ENCODE assay signal across 16 cellular contexts in the genomic region with DNA sequence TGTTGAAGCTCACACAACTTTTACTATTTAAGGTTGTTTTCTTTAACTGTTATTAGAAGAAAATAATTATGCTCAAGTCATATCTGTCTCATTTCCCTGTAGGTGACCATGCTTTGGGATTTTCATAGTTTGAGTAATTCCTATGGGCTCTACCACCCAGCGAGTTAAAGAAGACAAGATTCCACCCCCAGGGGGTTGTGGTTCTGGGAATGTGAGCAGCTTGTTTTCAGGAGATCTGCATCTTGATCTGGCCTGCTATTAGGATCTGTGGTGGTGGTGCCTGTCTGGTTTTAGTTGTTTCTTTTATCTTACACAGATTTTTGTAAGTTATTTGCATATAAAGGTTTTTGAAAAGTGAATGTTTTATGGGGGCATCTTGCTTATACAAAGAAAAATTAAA. TPM values are rescaled to one million over a fixed set of nuclear protein-coding genes. Genes with fewer than 3 reads are reported as not detected.
A peak's percentile ranks its signal among the peaks of the same experiment; 100 is the strongest.
DNase-seq lines count a peak whose midpoint lies in the region; ATAC-seq and TF ChIP-seq lines count a peak whose summit lies in the region.
"Had no signal": no experiment of that assay in that cellular context is flagged by ENCODE, and none has a peak within 500 bp of the region (broad histone marks: within the 10 kb centered on the region; RNA-seq: fewer than 3 reads in every experiment).

No MANE protein-coding gene starts in this region.

- H4K8ac ChIP-seq in trophoblast cell (ENCODE audit: low read depth, low read length): no peak overlapping the region

- no peak overlapping the region for H4K12ac ChIP-seq in trophoblast cell (ENCODE audit: low read depth, low read length)

- H2BK5ac ChIP-seq in trophoblast cell (ENCODE audit: low read depth, low read length, poor library complexity): no peak overlapping the region

- H3K9me3 ChIP-seq in trophoblast cell (ENCODE audit: insufficient read depth, low read depth, low read length): no peaks in the 10 kb centered on the region
- H3K9me3 ChIP-seq: sigmoid colon had no signal

- H3K18ac ChIP-seq in trophoblast cell (ENCODE audit: low read length): no peak overlapping the region

- H3K4me3 ChIP-seq in fibroblast of mammary gland (ENCODE audit: control insufficient read depth, low read depth, low read length) (no peak overlapping the region), trophoblast cell (ENCODE audit: low read depth, low read length) (no peak overlapping the region)
- H3K4me3 ChIP-seq: left ventricle myocardium inferior, sigmoid colon had no signal

- peaks cover 0 to 4% of the 10 kb centered on the region in 2 experiments for H3K4me1 ChIP-seq in trophoblast cell (ENCODE audit: control insufficient read depth in 1 of 2, insufficient read depth in 2 of 2, low read length in 2 of 2)
- H3K4me1 ChIP-seq: left ventricle myocardium inferior had no signal

- H3K4ac ChIP-seq in trophoblast cell (ENCODE audit: low read depth, low read length): no peak overlapping the region

- no peaks in the 10 kb centered on the region for H3K27me3 ChIP-seq in trophoblast cell (ENCODE audit: insufficient read depth, low read length)
- H3K27me3 ChIP-seq: sigmoid colon had no signal

- no peak overlapping the region for H3K27ac ChIP-seq in trophoblast cell (ENCODE audit: low read depth, low read length)
- H3K27ac ChIP-seq: left ventricle myocardium inferior, WERI-Rb-1 had no signal

- no peak overlapping the region for H2AK5ac ChIP-seq in trophoblast cell (ENCODE audit: low read length)

- H3K79me1 ChIP-seq in trophoblast cell (ENCODE audit: low read length): no peaks in the 10 kb centered on the region

- WGBS in trophoblast cell (ENCODE audit: extremely low coverage, insufficient coverage, insufficient read length): no CpG with 5 or more reads among the region's 1 CpG

- H3K36me3 ChIP-seq in trophoblast cell (ENCODE audit: control insufficient read depth in 1 of 2, insufficient read depth in 2 of 2, low read length in 2 of 2): no peaks in the 10 kb centered on the region
- H3K36me3 ChIP-seq: sigmoid colon, WERI-Rb-1 had no signal

- TF ChIP-seq CTCF in fibroblast of mammary gland (conservative IDR thresholded peaks at IDR 0.05; ENCODE audit: control insufficient read depth, insufficient read depth, low read depth, low read length): no peak

- peak; percentile 40 for DNase-seq in NCI-H2107 treated with DMSO at 0.1 percent for 48 hours (lab: John Stamatoyannopoulos, UW; ENCODE audit: unreplicated experiment)
- DNase-seq in NCI-H2107 (lab: John Stamatoyannopoulos, UW): no peak
- peak; percentile 85 for DNase-seq in RPMI7951 (ENCODE audit: low read depth)
- peak; percentile 40 for DNase-seq in fibroblast of mammary gland (ENCODE audit: low read depth)
- DNase-seq in trophoblast cell: peak; percentile 89 to 95
- DNase-seq in HT-29 (ENCODE audit: low spot score): no peak
- DNase-seq in dedifferentiated amniotic fluid mesenchymal stem cell (ENCODE audit: extremely low spot score): no peak
- DNase-seq: activated naive CD4-positive, alpha-beta T cell treated with anti-CD3 and anti-CD28 coated beads, Interleukin-2, amount 50 U/mL, for 16 hours; hippocampal formation; left ventricle myocardium inferior; sigmoid colon; stimulated activated naive CD8-positive, alpha-beta T cell treated with anti-CD3 and anti-CD28 coated beads, Interleukin-15, Interleukin-2, amounts not matched to agents 100 U/mL and 50 U/mL, for 24 hours; SW 1271; WERI-Rb-1 had no signal

- H4K91ac ChIP-seq in trophoblast cell (ENCODE audit: low read depth, low read length): no peak overlapping the region

- H3K23ac ChIP-seq in trophoblast cell (ENCODE audit: low read length): no peak overlapping the region

- H3K9ac ChIP-seq in trophoblast cell (ENCODE audit: low read length): no peak overlapping the region

- no peak overlapping the region for H2BK12ac ChIP-seq in trophoblast cell (ENCODE audit: low read length)

- H3K79me2 ChIP-seq in trophoblast cell (ENCODE audit: control insufficient read depth, insufficient read depth, low read length, poor library complexity): peaks cover 2% of the 10 kb centered on the region

- no peak overlapping the region for H2BK120ac ChIP-seq in trophoblast cell (ENCODE audit: insufficient read depth, low read length, poor library complexity)

- H2AFZ ChIP-seq in trophoblast cell (ENCODE audit: insufficient read depth, low read length, poor library complexity): no peak overlapping the region

- no peak overlapping the region for H3K14ac ChIP-seq in trophoblast cell (ENCODE audit: low read length)

- ATAC-seq in HG03025 (IDR thresholded peaks at IDR 0.05; ENCODE audit: low FRiP score, unreplicated experiment): no peak
- ATAC-seq: esophagus mucosa; stimulated activated naive CD8-positive, alpha-beta T cell treated with anti-CD3 and anti-CD28 coated beads, Interleukin-15, Interleukin-2, amounts not matched to agents 100 U/mL and 50 U/mL, for 24 hours had no signal

- H3K4me2 ChIP-seq in trophoblast cell (ENCODE audit: low read length): no peak overlapping the region

RNA-seq across cellular contexts. Expression of gene REV3L, which starts 20.2 kb away (rescaled TPM):
- 18.6 and 22.8 TPM in 2 replicates for total RNA-seq in RPMI7951 (2014; rRNA removed; shearing (Covaris generic))
- 8.7 TPM in 2 replicates for polyA plus RNA-seq in trophoblast cell (2013)
- 5.6 and 9.4 TPM in 2 replicates for total RNA-seq in HT-29 (2014; rRNA removed; shearing (Covaris generic))

Comparison
In these comparisons a context has a peak if more than half of its experiments do, and no peak if none do; other contexts are left out.
1. DNase-seq: peak in NCI-H2107 treated with DMSO at 0.1 percent for 48 hours (single experiment), RPMI7951 (single experiment), fibroblast of mammary gland (single experiment) and trophoblast cell (2 of 2); none in NCI-H2107 (single experiment), HT-29 (single experiment) and dedifferentiated amniotic fluid mesenchymal stem cell (single experiment).